Comparison of ENCODE assay signal across 13 cellular contexts in genomic region chr2:232300894-232301387, GRCh38.
DNase-seq lines count a peak whose midpoint lies in the region; ATAC-seq and TF ChIP-seq lines count a peak whose summit lies in the region.
"Had no signal": no experiment of that assay in that cellular context is flagged by ENCODE, and none has a peak within 500 bp of the region (broad histone marks: within the 10 kb centered on the region; RNA-seq: fewer than 3 reads in every experiment).

No MANE protein-coding gene starts in this region.

- H3K4me3 Mint-ChIP-seq in CD4-positive, alpha-beta memory T cell: no peak overlapping the region
- H3K4me3 Mint-ChIP-seq: naive B cell had no signal

- H3K9me3 ChIP-seq in mucosa of descending colon: no peaks in the 10 kb centered on the region
- no peaks in the 10 kb centered on the region for H3K9me3 ChIP-seq in CD4-positive, alpha-beta memory T cell (ENCODE audit: control insufficient read depth in 1 of 2, low read length in 2 of 2)
- H3K9me3 ChIP-seq: body of pancreas, spleen had no signal

- peak overlapping the region in 1 of 7 donors; percentile 53 for H3K27ac Mint-ChIP-seq in CD4-positive, alpha-beta memory T cell

- no peaks in the 10 kb centered on the region for H3K27me3 ChIP-seq in CD4-positive, alpha-beta memory T cell (ENCODE audit: insufficient read depth, low read length)
- H3K27me3 ChIP-seq: body of pancreas, spleen had no signal

- intact Hi-C loops in mucosa of descending colon (cut with DNase I, micrococcal nuclease): no loop called here
- intact Hi-C loops in CD4-positive, alpha-beta memory T cell (cut with micrococcal nuclease): no loop called here

- H3K4me1 ChIP-seq in mucosa of descending colon (ENCODE audit: low read depth): peaks cover 9% of the 10 kb centered on the region
- no peaks in the 10 kb centered on the region for H3K4me1 ChIP-seq in CD4-positive, alpha-beta memory T cell (ENCODE audit: insufficient read depth, low read length)
- H3K4me1 ChIP-seq: body of pancreas had no signal

- H3K36me3 Mint-ChIP-seq in CD4-positive, alpha-beta memory T cell: peaks cover 29 to 30% of the 10 kb centered on the region in 2 donors

- H3K27me3 Mint-ChIP-seq in CD4-positive, alpha-beta memory T cell: no peaks in the 10 kb centered on the region
- H3K27me3 Mint-ChIP-seq: naive B cell had no signal

- no peaks in the 10 kb centered on the region for H3K36me3 ChIP-seq in mucosa of descending colon (ENCODE audit: low read depth)
- no peaks in the 10 kb centered on the region for H3K36me3 ChIP-seq in CD4-positive, alpha-beta memory T cell (ENCODE audit: insufficient read depth, low read length)

- no peak for TF ChIP-seq CTCF in mucosa of descending colon (IDR thresholded peaks at IDR 0.05)

- no peak overlapping the region for H3K4me3 ChIP-seq in mucosa of descending colon
- H3K4me3 ChIP-seq in CD4-positive, alpha-beta memory T cell (ENCODE audit: low read length in 2 of 2): no peak overlapping the region
- H3K4me3 ChIP-seq: body of pancreas, spleen had no signal

- in situ Hi-C loops in Caki2 (cut with HindIII; ENCODE audit: low pct_unique_long_range_greater_than_20kb, low sequenced_read_pairs): no loop called here
- in situ Hi-C loops in T47D (cut with HindIII; ENCODE audit: low pct_unique_long_range_greater_than_20kb, low sequenced_read_pairs): no loop called here

- DNase-seq in Caki2 (ENCODE audit: low read depth) (peak; percentile 71), LHCN-M2 (ENCODE audit: low read depth) (peak; percentile 71), T47D (ENCODE audit: low read depth in 1 of 2, low spot score in 1 of 2) (peak; percentile 21 to 89), mucosa of descending colon (peak in 1 of 3 donors; percentile 46), DMS114 treated with DMSO at 0.1 percent for 48 hours (lab: John Stamatoyannopoulos, UW; ENCODE audit: unreplicated experiment) (no peak)
- DNase-seq in CD4-positive, alpha-beta memory T cell: no peak
- DNase-seq: body of pancreas, DMS79 treated with DMSO at 0.1 percent for 48 hours, MV-4-11, naive B cell, spleen had no signal

- ATAC-seq in mucosa of descending colon: peak; percentile 95
- ATAC-seq in GM19351 (IDR thresholded peaks at IDR 0.05; ENCODE audit: unreplicated experiment): no peak
- no peak for ATAC-seq in GM18520 (IDR thresholded peaks at IDR 0.05; ENCODE audit: unreplicated experiment)
- ATAC-seq: body of pancreas had no signal

- CTCF ChIA-PET in CD4-positive, alpha-beta memory T cell (lab: Charles Lee; ENCODE audit: partially characterized antibody): interaction anchor here (0.6 to 3.1 kb wide), 5 partner anchors 9 to 25 kb away, joined by 3 to 17 read pairs (median 5); no protein-coding TSS in a partner anchor

- H3K9me3 Mint-ChIP-seq in CD4-positive, alpha-beta memory T cell: peaks cover 0 to 4% (median 0%) of the 10 kb centered on the region in 8 donors

- no peak overlapping the region for H3K27ac ChIP-seq in CD4-positive, alpha-beta memory T cell (ENCODE audit: low read depth, low read length)
- H3K27ac ChIP-seq: body of pancreas, spleen had no signal

- POLR2A ChIA-PET in CD4-positive, alpha-beta memory T cell (lab: Charles Lee; ENCODE audit: partially characterized antibody): interaction anchor here (0.6 to 0.8 kb wide), 2 partner anchors 9 kb away, joined by 3 to 4 read pairs; no protein-coding TSS in a partner anchor

- H3K4me1 Mint-ChIP-seq in CD4-positive, alpha-beta memory T cell: peaks cover 3 to 11% (median 8%) of the 10 kb centered on the region in 4 donors

Comparison
In these comparisons a context has a peak if more than half of its experiments do, and no peak if none do; other contexts are left out.
1. DNase-seq: peak in Caki2 (single experiment), LHCN-M2 (single experiment) and T47D (2 of 2); none in CD4-positive, alpha-beta memory T cell (0 of 5) and DMS114 treated with DMSO at 0.1 percent for 48 hours (single experiment).